Comparison of ENCODE assay signal across 21 cellular contexts in the genomic region with DNA sequence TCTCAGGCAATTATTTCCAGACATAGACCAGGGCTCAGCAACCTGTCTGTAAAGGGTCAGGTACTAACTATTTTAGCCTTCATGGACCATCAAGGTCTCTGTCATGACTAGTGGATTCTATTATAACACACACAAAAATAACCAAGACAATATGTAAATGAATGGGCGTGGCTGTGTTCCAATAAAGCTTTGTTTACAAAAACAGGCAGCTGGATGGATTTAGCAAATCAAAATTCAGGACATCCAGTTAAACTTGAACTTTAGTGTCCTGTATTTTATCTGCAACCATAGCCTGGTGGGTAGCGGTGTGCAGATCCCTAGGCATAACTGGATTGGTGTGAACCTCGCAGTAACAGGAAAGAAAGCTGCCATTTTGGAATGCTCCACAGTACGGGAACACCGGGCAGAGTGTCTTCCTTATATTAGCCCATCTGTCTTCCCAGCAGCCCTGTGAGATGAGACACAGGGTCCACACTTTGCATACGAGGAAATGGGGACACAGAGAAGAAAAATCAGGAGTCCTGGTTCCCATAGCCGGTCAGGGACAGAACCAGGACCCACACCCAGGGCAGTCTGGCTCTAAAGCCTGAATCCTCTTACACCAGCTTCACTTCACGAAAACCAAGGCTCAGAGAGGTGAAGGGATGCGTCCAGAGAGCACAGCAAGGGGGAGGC. TPM values are rescaled to one million over a fixed set of nuclear protein-coding genes. Genes with fewer than 3 reads are reported as not detected.
"Had no signal": no experiment of that assay in that cellular context is flagged by ENCODE, and none has a peak within 500 bp of the region (broad histone marks: within the 10 kb centered on the region; RNA-seq: fewer than 3 reads in every experiment).

No MANE protein-coding gene starts in this region.

- H3K27ac ChIP-seq: gastrocnemius medialis, left ventricle myocardium inferior, parathyroid adenoma, sigmoid colon, stomach, upper lobe of left lung had no signal

- H3K4me1 ChIP-seq: gastrocnemius medialis, left ventricle myocardium inferior, parathyroid adenoma had no signal

- H2AFZ ChIP-seq: parathyroid adenoma had no signal

- H3K4me3 Mint-ChIP-seq: activated CD4-positive, alpha-beta T cell treated with anti-CD3 and anti-CD28 coated beads, Interleukin-2, amount 10 ng/mL, durations not matched to agents 7 days and 5 days; activated CD8-positive, alpha-beta T cell treated with anti-CD3 and anti-CD28 coated beads, Interleukin-2, amount 10 ng/mL, durations not matched to agents 7 days and 5 days; activated naive CD4-positive, alpha-beta T cell treated with anti-CD3 and anti-CD28 coated beads, Interleukin-2, amount 10 ng/mL, durations not matched to agents 7 days and 5 days; activated T-cell treated with anti-CD3 and anti-CD28 coated beads, Interleukin-2, amount 50 U/mL, for 4 hours; natural killer cell; stimulated activated effector memory CD8-positive, alpha-beta T cell treated with anti-CD3 and anti-CD28 coated beads, Interleukin-12 subunit alpha, Interleukin-12 subunit beta, amount 100 ng/mL, for 72 hours had no signal

- ATAC-seq: activated CD4-positive, CD25-positive, alpha-beta regulatory T cell treated with anti-CD3 and anti-CD28 coated beads, Interleukin-2, amount 50 U/mL, for 24 hours; activated CD8-positive, alpha-beta T cell treated with anti-CD3 and anti-CD28 coated beads, Interleukin-2, amount 10 ng/mL, durations not matched to agents 7 days and 5 days; activated T-cell treated with anti-CD3 and anti-CD28 coated beads, Interleukin-2, amount 50 U/mL, for 4 hours; esophagus mucosa; gastrocnemius medialis; natural killer cell; stimulated activated effector memory CD8-positive, alpha-beta T cell treated with anti-CD3 and anti-CD28 coated beads, Interleukin-12 subunit alpha, Interleukin-12 subunit beta, amount 100 ng/mL, for 72 hours had no signal

- H3K27ac Mint-ChIP-seq: activated CD4-positive, alpha-beta T cell treated with anti-CD3 and anti-CD28 coated beads, Interleukin-2, amount 10 ng/mL, durations not matched to agents 7 days and 5 days; activated CD8-positive, alpha-beta T cell treated with anti-CD3 and anti-CD28 coated beads, Interleukin-2, amount 10 ng/mL, durations not matched to agents 7 days and 5 days; activated naive CD4-positive, alpha-beta T cell treated with anti-CD3 and anti-CD28 coated beads, Interleukin-2, amount 10 ng/mL, durations not matched to agents 7 days and 5 days; natural killer cell; stimulated activated effector memory CD8-positive, alpha-beta T cell treated with anti-CD3 and anti-CD28 coated beads, Interleukin-12 subunit alpha, Interleukin-12 subunit beta, amount 100 ng/mL, for 72 hours had no signal

- H3K79me2 ChIP-seq: parathyroid adenoma had no signal

- H3K9me3 ChIP-seq: gastrocnemius medialis, left ventricle myocardium inferior, sigmoid colon, stomach, upper lobe of left lung had no signal

- H3K4me3 ChIP-seq: gastrocnemius medialis, left ventricle myocardium inferior, sigmoid colon, stomach, upper lobe of left lung had no signal

- H3K36me3 Mint-ChIP-seq: activated naive CD4-positive, alpha-beta T cell treated with anti-CD3 and anti-CD28 coated beads, Interleukin-2, amount 10 ng/mL, durations not matched to agents 7 days and 5 days; natural killer cell; stimulated activated effector memory CD8-positive, alpha-beta T cell treated with anti-CD3 and anti-CD28 coated beads, Interleukin-12 subunit alpha, Interleukin-12 subunit beta, amount 100 ng/mL, for 72 hours had no signal

- H3K27me3 ChIP-seq: sigmoid colon, upper lobe of left lung had no signal

- DNase-seq: activated CD4-positive, alpha-beta T cell treated with anti-CD3 and anti-CD28 coated beads, Interleukin-2, amount 10 ng/mL, durations not matched to agents 7 days and 5 days; activated CD8-positive, alpha-beta T cell treated with anti-CD3 and anti-CD28 coated beads, Interleukin-2, amount 10 ng/mL, durations not matched to agents 7 days and 5 days; activated effector memory CD4-positive, alpha-beta T cell treated with Interleukin-2 at 50 U/mL for 16 hours; activated naive CD4-positive, alpha-beta T cell treated with anti-CD3 and anti-CD28 coated beads, Interleukin-2, amount 10 ng/mL, durations not matched to agents 7 days and 5 days; activated T-cell treated with anti-CD3 and anti-CD28 coated beads, Interleukin-2, amount 50 U/mL, for 4 hours; effector CD8-positive, alpha-beta T cell; gastrocnemius medialis; head of caudate nucleus; kidney glomerular epithelial cell; left ventricle myocardium inferior; natural killer cell; sigmoid colon; stimulated activated CD4-positive, alpha-beta T cell treated with anti-CD3 and anti-CD28 coated beads, Interleukin-4, amount 100 ng/mL, for 24 hours; stomach; T1000; upper lobe of left lung had no signal

- H3K9ac ChIP-seq: parathyroid adenoma had no signal

- H3K9me3 Mint-ChIP-seq: activated CD4-positive, alpha-beta T cell treated with anti-CD3 and anti-CD28 coated beads, Interleukin-2, amount 10 ng/mL, durations not matched to agents 7 days and 5 days; activated naive CD4-positive, alpha-beta T cell treated with anti-CD3 and anti-CD28 coated beads, Interleukin-2, amount 10 ng/mL, durations not matched to agents 7 days and 5 days; activated T-cell treated with anti-CD3 and anti-CD28 coated beads, Interleukin-2, amount 50 U/mL, for 4 hours; natural killer cell; stimulated activated effector memory CD8-positive, alpha-beta T cell treated with anti-CD3 and anti-CD28 coated beads, Interleukin-12 subunit alpha, Interleukin-12 subunit beta, amount 100 ng/mL, for 72 hours had no signal

- H3K36me3 ChIP-seq: gastrocnemius medialis, left ventricle myocardium inferior, sigmoid colon, stomach, upper lobe of left lung had no signal

- H3K27me3 Mint-ChIP-seq: activated CD4-positive, alpha-beta T cell treated with anti-CD3 and anti-CD28 coated beads, Interleukin-2, amount 10 ng/mL, durations not matched to agents 7 days and 5 days; activated naive CD4-positive, alpha-beta T cell treated with anti-CD3 and anti-CD28 coated beads, Interleukin-2, amount 10 ng/mL, durations not matched to agents 7 days and 5 days had no signal

RNA-seq across cellular contexts. Expression of a gene that starts 15.6 kb away (rescaled TPM):
- total RNA-seq: gastrocnemius medialis, temporal lobe had no signal

RNA-seq across cellular contexts. Expression of a gene that starts 35.7 kb away (rescaled TPM):
- total RNA-seq: left ventricle myocardium inferior had no signal
